ENCODE assay signal across 8 cellular contexts in genomic region chr4:108172780-108173598, GRCh38. TPM values are rescaled to one million over a fixed set of nuclear protein-coding genes. Genes with fewer than 3 reads are reported as not detected.
DNase-seq lines count a peak whose midpoint lies in the region; ATAC-seq and TF ChIP-seq lines count a peak whose summit lies in the region.

No MANE protein-coding gene starts in this region.

- peaks cover 51% of the 10 kb centered on the region for H3K4me1 Mint-ChIP-seq in brain

- H3K27me3 ChIP-seq in BLaER1 (peaks cover 70% of the 10 kb centered on the region), HUES48 (ENCODE audit: control insufficient read depth, insufficient read depth, low read length) (peaks cover 88% of the 10 kb centered on the region)

- peak overlapping the region; percentile 84 to 98 (median 90) for H3K27ac Mint-ChIP-seq in brain

- H3K4me3 ChIP-seq in BLaER1, result peak overlapping the region; percentile 85
- peak overlapping the region; percentile 59 for H3K4me3 ChIP-seq in HUES48 (ENCODE audit: low read depth, low read length)

- H3K36me3 ChIP-seq in BLaER1, result peaks cover 24% of the 10 kb centered on the region
- H3K36me3 ChIP-seq in HUES48 (ENCODE audit: control insufficient read depth, insufficient read depth, low read length), result no peaks in the 10 kb centered on the region

- ATAC-seq in GM19372 (IDR thresholded peaks at IDR 0.05; ENCODE audit: low read depth, unreplicated experiment) (peak; percentile 48), HG03457 (IDR thresholded peaks at IDR 0.05; ENCODE audit: unreplicated experiment) (no peak)

- peak; percentile 50 to 69 (median 58) for DNase-seq in T-helper 2 cell
- DNase-seq in inferior parietal cortex (ENCODE audit: extremely low spot score), result peak; percentile 20
- peak; percentile 55 to 63 for DNase-seq in stimulated activated CD4-positive, alpha-beta T cell treated with anti-CD3 and anti-CD28 coated beads, Interleukin-12 subunit alpha, Interleukin-12 subunit beta, amount 100 ng/mL, for 24 hours (ENCODE audit: low read depth in 2 of 2)

- peak overlapping the region; percentile 95 for H3K4me2 ChIP-seq in BLaER1

- H3K9me3 ChIP-seq in BLaER1 (no peaks in the 10 kb centered on the region), HUES48 (ENCODE audit: control insufficient read depth, insufficient read depth, low read length) (no peaks in the 10 kb centered on the region)

- TF ChIP-seq CTCF in brain (conservative IDR thresholded peaks at IDR 0.05), result no peak

- H3K9ac ChIP-seq in BLaER1, result peak overlapping the region; percentile 97
- no peak overlapping the region for H3K9ac ChIP-seq in HUES48 (ENCODE audit: low read depth, low read length)

- H3K4me1 ChIP-seq in BLaER1 (peaks cover 42% of the 10 kb centered on the region), HUES48 (ENCODE audit: control insufficient read depth, insufficient read depth, low read length) (peaks cover 25% of the 10 kb centered on the region)

- peak overlapping the region; percentile 81 to 93 (median 88) for H3K4me3 Mint-ChIP-seq in brain

- peaks cover 48% of the 10 kb centered on the region for H3K27me3 Mint-ChIP-seq in brain

- H3K27ac ChIP-seq in BLaER1 (peak overlapping the region; percentile 98), HUES48 (ENCODE audit: low read depth, low read length) (peak overlapping the region; percentile 41)

- H4K20me1 ChIP-seq in BLaER1, result peaks cover 14% of the 10 kb centered on the region; the same call in 1 of the 2 replicates

- H3K36me3 Mint-ChIP-seq in brain, result no peaks in the 10 kb centered on the region

- H3K9me3 Mint-ChIP-seq in brain, result no peaks in the 10 kb centered on the region

RNA-seq across cellular contexts. Expression of gene LEF1, which starts 4.3 kb away (rescaled TPM):
- polyA plus RNA-seq in brain (ENCODE audit: insufficient read depth, low read depth, low replicate concordance), result 6.8 TPM
